In the genomic region with DNA sequence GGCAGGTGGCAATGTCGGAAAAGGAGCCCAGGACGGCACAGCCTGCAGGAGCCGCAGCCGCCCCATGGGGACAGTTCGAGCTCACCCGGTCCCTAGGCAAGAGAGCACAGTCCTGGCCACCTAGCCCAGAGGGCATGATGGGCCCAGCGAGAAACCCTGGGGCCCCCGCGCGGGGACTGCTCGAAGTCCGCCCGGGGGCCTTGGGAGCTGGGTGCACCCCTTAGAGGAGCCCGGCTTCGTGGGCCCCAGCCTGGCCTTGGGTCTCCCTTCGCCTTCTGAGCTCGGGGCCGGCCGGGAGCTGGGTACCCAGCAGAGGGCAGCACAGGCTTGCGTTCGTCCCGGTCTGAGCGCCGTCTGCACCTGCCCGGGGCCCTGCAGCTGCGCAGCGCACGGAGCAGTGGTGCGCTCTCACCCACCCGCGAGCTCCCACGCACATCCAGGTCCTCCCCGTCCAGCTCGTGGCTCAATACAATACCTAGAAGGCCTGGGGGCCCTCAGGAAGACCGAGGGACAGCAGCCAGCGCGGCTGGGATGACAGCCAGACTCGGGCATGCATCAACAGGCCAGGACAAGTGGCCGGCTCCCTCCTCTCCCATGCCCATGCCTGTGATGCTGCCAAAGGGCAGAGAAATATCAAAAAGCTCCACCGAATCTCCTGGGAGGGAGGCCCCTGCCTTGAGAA, we compare ENCODE assay signal across 1 cellular context.
TF ChIP-seq lines count a peak whose summit lies in the region.

No MANE protein-coding gene starts in this region.

TF ChIP-seq in HepG2, 621 proteins besides CTCF, POLR2A, EP300 and RAD21 (continued from another document and continues in another):
- TF ChIP-seq, protein P1, sequence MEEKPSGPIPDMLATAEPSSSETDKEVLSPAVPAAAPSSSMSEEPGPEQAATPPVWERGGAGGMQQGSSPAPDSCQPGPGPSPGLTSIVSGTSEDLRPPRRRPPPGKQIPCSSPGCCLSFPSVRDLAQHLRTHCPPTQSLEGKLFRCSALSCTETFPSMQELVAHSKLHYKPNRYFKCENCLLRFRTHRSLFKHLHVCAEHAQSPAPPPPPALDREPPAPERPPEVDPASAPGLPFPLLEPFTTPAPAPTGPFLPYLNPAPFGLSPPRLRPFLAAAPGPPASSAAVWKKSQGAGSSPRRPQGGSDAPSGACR (CRISPR knock-in tag; IDR thresholded peaks at IDR 0.05): no peak
- TF ChIP-seq KDM5B (CRISPR knock-in tag; IDR thresholded peaks at IDR 0.05; ENCODE audit: borderline replicate concordance) (peak; percentile 37; the same call in 1 of the 2 replicates), ZNF567 (CRISPR knock-in tag; IDR thresholded peaks at IDR 0.05; ENCODE audit: borderline replicate concordance) (no peak), SAP130 (CRISPR knock-in tag; IDR thresholded peaks at IDR 0.05; ENCODE audit: low read depth) (no peak), RXRA (CRISPR knock-in tag; IDR thresholded peaks at IDR 0.05) (peak; percentile 46; the same call in 1 of the 2 replicates), ZNF619 (CRISPR knock-in tag; IDR thresholded peaks at IDR 0.05) (no peak), SOX13 (IDR thresholded peaks at IDR 0.05) (no peak), SOX13 (CRISPR knock-in tag; conservative IDR thresholded peaks at IDR 0.05 in 1 of 2, IDR thresholded peaks at IDR 0.05 in 1 of 2) (no peak; a peak in 1 of 4 replicates), MTA1 (CRISPR knock-in tag; IDR thresholded peaks at IDR 0.05; ENCODE audit: borderline replicate concordance) (no peak; the same call in 1 of the 2 replicates), PCBP1 (IDR thresholded peaks at IDR 0.05; ENCODE audit: borderline replicate concordance, low read depth, low read length) (0 out of 2 replicates have a peak, but pooled peaks have one; percentile 25), PITX1 (CRISPR knock-in tag; IDR thresholded peaks at IDR 0.05) (peak; percentile 53; the same call in 1 of the 2 replicates), NCOA2 (CRISPR knock-in tag; IDR thresholded peaks at IDR 0.05) (no peak), TAF1 (CRISPR knock-in tag; IDR thresholded peaks at IDR 0.05) (no peak), ZKSCAN5 (CRISPR knock-in tag; IDR thresholded peaks at IDR 0.05) (no peak), KLF15 (CRISPR knock-in tag; IDR thresholded peaks at IDR 0.05; ENCODE audit: borderline replicate concordance) (no peak), NCOR1 (IDR thresholded peaks at IDR 0.05; ENCODE audit: borderline replicate concordance, low read length) (no peak), ZNF652 (CRISPR knock-in tag; IDR thresholded peaks at IDR 0.05; ENCODE audit: borderline replicate concordance, low read depth) (no peak), MAF1 (CRISPR knock-in tag; IDR thresholded peaks at IDR 0.05; ENCODE audit: borderline replicate concordance) (no peak), ZNF564 (CRISPR knock-in tag; IDR thresholded peaks at IDR 0.05) (no peak), ZNF101 (CRISPR knock-in tag; IDR thresholded peaks at IDR 0.05; ENCODE audit: borderline replicate concordance, low read depth) (no peak), CENPT (CRISPR knock-in tag; IDR thresholded peaks at IDR 0.05; ENCODE audit: low read depth) (no peak)
- TF ChIP-seq, protein P2, sequence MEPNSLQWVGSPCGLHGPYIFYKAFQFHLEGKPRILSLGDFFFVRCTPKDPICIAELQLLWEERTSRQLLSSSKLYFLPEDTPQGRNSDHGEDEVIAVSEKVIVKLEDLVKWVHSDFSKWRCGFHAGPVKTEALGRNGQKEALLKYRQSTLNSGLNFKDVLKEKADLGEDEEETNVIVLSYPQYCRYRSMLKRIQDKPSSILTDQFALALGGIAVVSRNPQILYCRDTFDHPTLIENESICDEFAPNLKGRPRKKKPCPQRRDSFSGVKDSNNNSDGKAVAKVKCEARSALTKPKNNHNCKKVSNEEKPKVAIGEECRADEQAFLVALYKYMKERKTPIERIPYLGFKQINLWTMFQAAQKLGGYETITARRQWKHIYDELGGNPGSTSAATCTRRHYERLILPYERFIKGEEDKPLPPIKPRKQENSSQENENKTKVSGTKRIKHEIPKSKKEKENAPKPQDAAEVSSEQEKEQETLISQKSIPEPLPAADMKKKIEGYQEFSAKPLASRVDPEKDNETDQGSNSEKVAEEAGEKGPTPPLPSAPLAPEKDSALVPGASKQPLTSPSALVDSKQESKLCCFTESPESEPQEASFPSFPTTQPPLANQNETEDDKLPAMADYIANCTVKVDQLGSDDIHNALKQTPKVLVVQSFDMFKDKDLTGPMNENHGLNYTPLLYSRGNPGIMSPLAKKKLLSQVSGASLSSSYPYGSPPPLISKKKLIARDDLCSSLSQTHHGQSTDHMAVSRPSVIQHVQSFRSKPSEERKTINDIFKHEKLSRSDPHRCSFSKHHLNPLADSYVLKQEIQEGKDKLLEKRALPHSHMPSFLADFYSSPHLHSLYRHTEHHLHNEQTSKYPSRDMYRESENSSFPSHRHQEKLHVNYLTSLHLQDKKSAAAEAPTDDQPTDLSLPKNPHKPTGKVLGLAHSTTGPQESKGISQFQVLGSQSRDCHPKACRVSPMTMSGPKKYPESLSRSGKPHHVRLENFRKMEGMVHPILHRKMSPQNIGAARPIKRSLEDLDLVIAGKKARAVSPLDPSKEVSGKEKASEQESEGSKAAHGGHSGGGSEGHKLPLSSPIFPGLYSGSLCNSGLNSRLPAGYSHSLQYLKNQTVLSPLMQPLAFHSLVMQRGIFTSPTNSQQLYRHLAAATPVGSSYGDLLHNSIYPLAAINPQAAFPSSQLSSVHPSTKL (CRISPR knock-in tag; IDR thresholded peaks at IDR 0.05): peak; percentile 29; the same call in 1 of the 2 replicates
- TF ChIP-seq, protein P3, sequence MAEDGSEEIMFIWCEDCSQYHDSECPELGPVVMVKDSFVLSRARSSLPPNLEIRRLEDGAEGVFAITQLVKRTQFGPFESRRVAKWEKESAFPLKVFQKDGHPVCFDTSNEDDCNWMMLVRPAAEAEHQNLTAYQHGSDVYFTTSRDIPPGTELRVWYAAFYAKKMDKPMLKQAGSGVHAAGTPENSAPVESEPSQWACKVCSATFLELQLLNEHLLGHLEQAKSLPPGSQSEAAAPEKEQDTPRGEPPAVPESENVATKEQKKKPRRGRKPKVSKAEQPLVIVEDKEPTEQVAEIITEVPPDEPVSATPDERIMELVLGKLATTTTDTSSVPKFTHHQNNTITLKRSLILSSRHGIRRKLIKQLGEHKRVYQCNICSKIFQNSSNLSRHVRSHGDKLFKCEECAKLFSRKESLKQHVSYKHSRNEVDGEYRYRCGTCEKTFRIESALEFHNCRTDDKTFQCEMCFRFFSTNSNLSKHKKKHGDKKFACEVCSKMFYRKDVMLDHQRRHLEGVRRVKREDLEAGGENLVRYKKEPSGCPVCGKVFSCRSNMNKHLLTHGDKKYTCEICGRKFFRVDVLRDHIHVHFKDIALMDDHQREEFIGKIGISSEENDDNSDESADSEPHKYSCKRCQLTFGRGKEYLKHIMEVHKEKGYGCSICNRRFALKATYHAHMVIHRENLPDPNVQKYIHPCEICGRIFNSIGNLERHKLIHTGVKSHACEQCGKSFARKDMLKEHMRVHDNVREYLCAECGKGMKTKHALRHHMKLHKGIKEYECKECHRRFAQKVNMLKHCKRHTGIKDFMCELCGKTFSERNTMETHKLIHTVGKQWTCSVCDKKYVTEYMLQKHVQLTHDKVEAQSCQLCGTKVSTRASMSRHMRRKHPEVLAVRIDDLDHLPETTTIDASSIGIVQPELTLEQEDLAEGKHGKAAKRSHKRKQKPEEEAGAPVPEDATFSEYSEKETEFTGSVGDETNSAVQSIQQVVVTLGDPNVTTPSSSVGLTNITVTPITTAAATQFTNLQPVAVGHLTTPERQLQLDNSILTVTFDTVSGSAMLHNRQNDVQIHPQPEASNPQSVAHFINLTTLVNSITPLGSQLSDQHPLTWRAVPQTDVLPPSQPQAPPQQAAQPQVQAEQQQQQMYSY (CRISPR knock-in tag; IDR thresholded peaks at IDR 0.05): no peak
- TF ChIP-seq, protein P4, sequence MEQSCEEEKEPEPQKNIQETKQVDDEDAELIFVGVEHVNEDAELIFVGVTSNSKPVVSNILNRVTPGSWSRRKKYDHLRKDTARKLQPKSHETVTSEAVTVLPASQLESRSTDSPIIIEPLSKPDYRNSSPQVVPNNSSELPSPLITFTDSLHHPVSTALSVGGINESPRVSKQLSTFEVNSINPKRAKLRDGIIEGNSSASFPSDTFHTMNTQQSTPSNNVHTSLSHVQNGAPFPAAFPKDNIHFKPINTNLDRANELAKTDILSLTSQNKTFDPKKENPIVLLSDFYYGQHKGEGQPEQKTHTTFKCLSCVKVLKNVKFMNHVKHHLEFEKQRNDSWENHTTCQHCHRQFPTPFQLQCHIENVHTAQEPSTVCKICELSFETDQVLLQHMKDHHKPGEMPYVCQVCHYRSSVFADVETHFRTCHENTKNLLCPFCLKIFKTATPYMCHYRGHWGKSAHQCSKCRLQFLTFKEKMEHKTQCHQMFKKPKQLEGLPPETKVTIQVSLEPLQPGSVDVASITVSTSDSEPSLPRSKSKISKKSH (CRISPR knock-in tag; IDR thresholded peaks at IDR 0.05; ENCODE audit: borderline replicate concordance): peak; percentile 43; the same call in 1 of the 2 replicates
- TF ChIP-seq, protein P5, sequence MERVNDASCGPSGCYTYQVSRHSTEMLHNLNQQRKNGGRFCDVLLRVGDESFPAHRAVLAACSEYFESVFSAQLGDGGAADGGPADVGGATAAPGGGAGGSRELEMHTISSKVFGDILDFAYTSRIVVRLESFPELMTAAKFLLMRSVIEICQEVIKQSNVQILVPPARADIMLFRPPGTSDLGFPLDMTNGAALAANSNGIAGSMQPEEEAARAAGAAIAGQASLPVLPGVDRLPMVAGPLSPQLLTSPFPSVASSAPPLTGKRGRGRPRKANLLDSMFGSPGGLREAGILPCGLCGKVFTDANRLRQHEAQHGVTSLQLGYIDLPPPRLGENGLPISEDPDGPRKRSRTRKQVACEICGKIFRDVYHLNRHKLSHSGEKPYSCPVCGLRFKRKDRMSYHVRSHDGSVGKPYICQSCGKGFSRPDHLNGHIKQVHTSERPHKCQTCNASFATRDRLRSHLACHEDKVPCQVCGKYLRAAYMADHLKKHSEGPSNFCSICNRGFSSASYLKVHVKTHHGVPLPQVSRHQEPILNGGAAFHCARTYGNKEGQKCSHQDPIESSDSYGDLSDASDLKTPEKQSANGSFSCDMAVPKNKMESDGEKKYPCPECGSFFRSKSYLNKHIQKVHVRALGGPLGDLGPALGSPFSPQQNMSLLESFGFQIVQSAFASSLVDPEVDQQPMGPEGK (CRISPR knock-in tag; IDR thresholded peaks at IDR 0.05): no peak
- TF ChIP-seq, protein P6, sequence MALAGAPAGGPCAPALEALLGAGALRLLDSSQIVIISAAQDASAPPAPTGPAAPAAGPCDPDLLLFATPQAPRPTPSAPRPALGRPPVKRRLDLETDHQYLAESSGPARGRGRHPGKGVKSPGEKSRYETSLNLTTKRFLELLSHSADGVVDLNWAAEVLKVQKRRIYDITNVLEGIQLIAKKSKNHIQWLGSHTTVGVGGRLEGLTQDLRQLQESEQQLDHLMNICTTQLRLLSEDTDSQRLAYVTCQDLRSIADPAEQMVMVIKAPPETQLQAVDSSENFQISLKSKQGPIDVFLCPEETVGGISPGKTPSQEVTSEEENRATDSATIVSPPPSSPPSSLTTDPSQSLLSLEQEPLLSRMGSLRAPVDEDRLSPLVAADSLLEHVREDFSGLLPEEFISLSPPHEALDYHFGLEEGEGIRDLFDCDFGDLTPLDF (CRISPR knock-in tag; IDR thresholded peaks at IDR 0.05): no peak
- TF ChIP-seq, protein P7, sequence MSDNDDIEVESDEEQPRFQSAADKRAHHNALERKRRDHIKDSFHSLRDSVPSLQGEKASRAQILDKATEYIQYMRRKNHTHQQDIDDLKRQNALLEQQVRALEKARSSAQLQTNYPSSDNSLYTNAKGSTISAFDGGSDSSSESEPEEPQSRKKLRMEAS (IDR thresholded peaks at IDR 0.05): peak; percentile 52; the same call in 1 of the 2 replicates
- TF ChIP-seq, protein P8, sequence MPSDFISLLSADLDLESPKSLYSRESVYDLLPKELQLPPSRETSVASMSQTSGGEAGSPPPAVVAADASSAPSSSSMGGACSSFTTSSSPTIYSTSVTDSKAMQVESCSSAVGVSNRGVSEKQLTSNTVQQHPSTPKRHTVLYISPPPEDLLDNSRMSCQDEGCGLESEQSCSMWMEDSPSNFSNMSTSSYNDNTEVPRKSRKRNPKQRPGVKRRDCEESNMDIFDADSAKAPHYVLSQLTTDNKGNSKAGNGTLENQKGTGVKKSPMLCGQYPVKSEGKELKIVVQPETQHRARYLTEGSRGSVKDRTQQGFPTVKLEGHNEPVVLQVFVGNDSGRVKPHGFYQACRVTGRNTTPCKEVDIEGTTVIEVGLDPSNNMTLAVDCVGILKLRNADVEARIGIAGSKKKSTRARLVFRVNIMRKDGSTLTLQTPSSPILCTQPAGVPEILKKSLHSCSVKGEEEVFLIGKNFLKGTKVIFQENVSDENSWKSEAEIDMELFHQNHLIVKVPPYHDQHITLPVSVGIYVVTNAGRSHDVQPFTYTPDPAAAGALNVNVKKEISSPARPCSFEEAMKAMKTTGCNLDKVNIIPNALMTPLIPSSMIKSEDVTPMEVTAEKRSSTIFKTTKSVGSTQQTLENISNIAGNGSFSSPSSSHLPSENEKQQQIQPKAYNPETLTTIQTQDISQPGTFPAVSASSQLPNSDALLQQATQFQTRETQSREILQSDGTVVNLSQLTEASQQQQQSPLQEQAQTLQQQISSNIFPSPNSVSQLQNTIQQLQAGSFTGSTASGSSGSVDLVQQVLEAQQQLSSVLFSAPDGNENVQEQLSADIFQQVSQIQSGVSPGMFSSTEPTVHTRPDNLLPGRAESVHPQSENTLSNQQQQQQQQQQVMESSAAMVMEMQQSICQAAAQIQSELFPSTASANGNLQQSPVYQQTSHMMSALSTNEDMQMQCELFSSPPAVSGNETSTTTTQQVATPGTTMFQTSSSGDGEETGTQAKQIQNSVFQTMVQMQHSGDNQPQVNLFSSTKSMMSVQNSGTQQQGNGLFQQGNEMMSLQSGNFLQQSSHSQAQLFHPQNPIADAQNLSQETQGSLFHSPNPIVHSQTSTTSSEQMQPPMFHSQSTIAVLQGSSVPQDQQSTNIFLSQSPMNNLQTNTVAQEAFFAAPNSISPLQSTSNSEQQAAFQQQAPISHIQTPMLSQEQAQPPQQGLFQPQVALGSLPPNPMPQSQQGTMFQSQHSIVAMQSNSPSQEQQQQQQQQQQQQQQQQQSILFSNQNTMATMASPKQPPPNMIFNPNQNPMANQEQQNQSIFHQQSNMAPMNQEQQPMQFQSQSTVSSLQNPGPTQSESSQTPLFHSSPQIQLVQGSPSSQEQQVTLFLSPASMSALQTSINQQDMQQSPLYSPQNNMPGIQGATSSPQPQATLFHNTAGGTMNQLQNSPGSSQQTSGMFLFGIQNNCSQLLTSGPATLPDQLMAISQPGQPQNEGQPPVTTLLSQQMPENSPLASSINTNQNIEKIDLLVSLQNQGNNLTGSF (CRISPR knock-in tag; IDR thresholded peaks at IDR 0.05): 0 out of 2 replicates have a peak, but pooled peaks have one; percentile 34
- TF ChIP-seq, protein P9, sequence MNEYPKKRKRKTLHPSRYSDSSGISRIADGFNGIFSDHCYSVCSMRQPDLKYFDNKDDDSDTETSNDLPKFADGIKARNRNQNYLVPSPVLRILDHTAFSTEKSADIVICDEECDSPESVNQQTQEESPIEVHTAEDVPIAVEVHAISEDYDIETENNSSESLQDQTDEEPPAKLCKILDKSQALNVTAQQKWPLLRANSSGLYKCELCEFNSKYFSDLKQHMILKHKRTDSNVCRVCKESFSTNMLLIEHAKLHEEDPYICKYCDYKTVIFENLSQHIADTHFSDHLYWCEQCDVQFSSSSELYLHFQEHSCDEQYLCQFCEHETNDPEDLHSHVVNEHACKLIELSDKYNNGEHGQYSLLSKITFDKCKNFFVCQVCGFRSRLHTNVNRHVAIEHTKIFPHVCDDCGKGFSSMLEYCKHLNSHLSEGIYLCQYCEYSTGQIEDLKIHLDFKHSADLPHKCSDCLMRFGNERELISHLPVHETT (CRISPR knock-in tag; conservative IDR thresholded peaks at IDR 0.05): no peak
- TF ChIP-seq, protein P10, sequence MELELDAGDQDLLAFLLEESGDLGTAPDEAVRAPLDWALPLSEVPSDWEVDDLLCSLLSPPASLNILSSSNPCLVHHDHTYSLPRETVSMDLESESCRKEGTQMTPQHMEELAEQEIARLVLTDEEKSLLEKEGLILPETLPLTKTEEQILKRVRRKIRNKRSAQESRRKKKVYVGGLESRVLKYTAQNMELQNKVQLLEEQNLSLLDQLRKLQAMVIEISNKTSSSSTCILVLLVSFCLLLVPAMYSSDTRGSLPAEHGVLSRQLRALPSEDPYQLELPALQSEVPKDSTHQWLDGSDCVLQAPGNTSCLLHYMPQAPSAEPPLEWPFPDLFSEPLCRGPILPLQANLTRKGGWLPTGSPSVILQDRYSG (CRISPR knock-in tag; IDR thresholded peaks at IDR 0.05): no peak
